In genomic region chr13:59715591-59715990, GRCh38 we compare ENCODE assay signal across 24 cellular contexts.
"Had no signal": no experiment of that assay in that cellular context is flagged by ENCODE, and none has a peak within 500 bp of the region (broad histone marks: within the 10 kb centered on the region; RNA-seq: fewer than 3 reads in every experiment).

No MANE protein-coding gene starts in this region.

- H3K27ac Mint-ChIP-seq: immature natural killer cell; naive thymus-derived CD4-positive, alpha-beta T cell; nephron progenitor cell had no signal

- H3K27ac ChIP-seq: colonic mucosa, gastroesophageal sphincter, left ventricle myocardium inferior, sigmoid colon, skin epidermis, stomach, thoracic aorta, transverse colon had no signal

- H3K27me3 Mint-ChIP-seq: naive thymus-derived CD4-positive, alpha-beta T cell had no signal

- ATAC-seq: esophagus mucosa; gastroesophageal sphincter; left cardiac atrium; naive thymus-derived CD4-positive, alpha-beta T cell had no signal

- H3K36me3 Mint-ChIP-seq: immature natural killer cell; naive thymus-derived CD4-positive, alpha-beta T cell had no signal

- H3K4me1 ChIP-seq: colonic mucosa, gastroesophageal sphincter, left ventricle myocardium inferior, transverse colon had no signal

- H3K9me3 ChIP-seq: colonic mucosa, gastroesophageal sphincter, left ventricle myocardium inferior, sigmoid colon, stomach, thoracic aorta, transverse colon had no signal

- H3K27me3 ChIP-seq: colonic mucosa, gastroesophageal sphincter, sigmoid colon, stomach, transverse colon had no signal

- DNase-seq: cerebellar nuclear complex; colonic mucosa; effector CD4-positive, alpha-beta T cell; foreskin fibroblast; glutamatergic neuron; immature natural killer cell; kidney; left cardiac atrium; left ventricle myocardium inferior; mesenchymal stem cell; naive thymus-derived CD4-positive, alpha-beta T cell; nephron progenitor cell; posterior cingulate gyrus; sigmoid colon; stimulated activated CD4-positive, alpha-beta T cell treated with anti-CD3 and anti-CD28 coated beads, Interleukin-12 subunit alpha, Interleukin-12 subunit beta, amount 100 ng/mL, for 4 hours; stimulated activated naive CD4-positive, alpha-beta T cell; stomach; substantia nigra; transverse colon had no signal

- H3K4me3 ChIP-seq: colonic mucosa, gastroesophageal sphincter, left ventricle myocardium inferior, lung, sigmoid colon, skin epidermis, stomach, thoracic aorta, transverse colon had no signal

- FAIRE-seq: kidney had no signal

- H3K36me3 ChIP-seq: colonic mucosa, gastroesophageal sphincter, left ventricle myocardium inferior, sigmoid colon, stomach, thoracic aorta, transverse colon had no signal

- H3K4me1 Mint-ChIP-seq: immature natural killer cell, nephron progenitor cell had no signal

- H3K4me3 Mint-ChIP-seq: immature natural killer cell; naive thymus-derived CD4-positive, alpha-beta T cell; nephron progenitor cell had no signal

- H3K9me3 Mint-ChIP-seq: nephron progenitor cell had no signal
